Comparison of ENCODE assay signal across 1 cellular context in the genomic region with DNA sequence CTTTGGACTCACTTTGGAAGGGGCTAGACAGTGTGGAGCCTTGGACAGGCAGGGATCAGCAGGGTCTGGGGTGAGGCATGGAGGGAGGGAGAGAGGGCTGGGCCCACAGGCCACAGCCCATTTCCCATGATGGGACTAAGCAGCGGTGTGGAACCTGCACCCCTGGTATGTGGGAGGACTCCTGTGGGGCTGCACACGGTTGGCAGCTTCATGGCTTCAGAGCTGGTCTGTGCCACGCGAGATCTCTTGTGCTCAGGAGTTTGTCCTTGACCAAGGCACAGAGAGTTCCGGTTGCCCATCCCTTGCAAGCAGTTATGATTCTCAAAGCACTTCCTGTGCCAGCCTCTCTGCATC.
TF ChIP-seq lines count a peak whose summit lies in the region.

No MANE protein-coding gene starts in this region.

TF ChIP-seq in GM23338, 12 proteins besides CTCF, POLR2A, EP300 and RAD21:
- TF ChIP-seq, protein P1, sequence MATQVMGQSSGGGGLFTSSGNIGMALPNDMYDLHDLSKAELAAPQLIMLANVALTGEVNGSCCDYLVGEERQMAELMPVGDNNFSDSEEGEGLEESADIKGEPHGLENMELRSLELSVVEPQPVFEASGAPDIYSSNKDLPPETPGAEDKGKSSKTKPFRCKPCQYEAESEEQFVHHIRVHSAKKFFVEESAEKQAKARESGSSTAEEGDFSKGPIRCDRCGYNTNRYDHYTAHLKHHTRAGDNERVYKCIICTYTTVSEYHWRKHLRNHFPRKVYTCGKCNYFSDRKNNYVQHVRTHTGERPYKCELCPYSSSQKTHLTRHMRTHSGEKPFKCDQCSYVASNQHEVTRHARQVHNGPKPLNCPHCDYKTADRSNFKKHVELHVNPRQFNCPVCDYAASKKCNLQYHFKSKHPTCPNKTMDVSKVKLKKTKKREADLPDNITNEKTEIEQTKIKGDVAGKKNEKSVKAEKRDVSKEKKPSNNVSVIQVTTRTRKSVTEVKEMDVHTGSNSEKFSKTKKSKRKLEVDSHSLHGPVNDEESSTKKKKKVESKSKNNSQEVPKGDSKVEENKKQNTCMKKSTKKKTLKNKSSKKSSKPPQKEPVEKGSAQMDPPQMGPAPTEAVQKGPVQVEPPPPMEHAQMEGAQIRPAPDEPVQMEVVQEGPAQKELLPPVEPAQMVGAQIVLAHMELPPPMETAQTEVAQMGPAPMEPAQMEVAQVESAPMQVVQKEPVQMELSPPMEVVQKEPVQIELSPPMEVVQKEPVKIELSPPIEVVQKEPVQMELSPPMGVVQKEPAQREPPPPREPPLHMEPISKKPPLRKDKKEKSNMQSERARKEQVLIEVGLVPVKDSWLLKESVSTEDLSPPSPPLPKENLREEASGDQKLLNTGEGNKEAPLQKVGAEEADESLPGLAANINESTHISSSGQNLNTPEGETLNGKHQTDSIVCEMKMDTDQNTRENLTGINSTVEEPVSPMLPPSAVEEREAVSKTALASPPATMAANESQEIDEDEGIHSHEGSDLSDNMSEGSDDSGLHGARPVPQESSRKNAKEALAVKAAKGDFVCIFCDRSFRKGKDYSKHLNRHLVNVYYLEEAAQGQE (IDR thresholded peaks at IDR 0.05; ENCODE audit: unreplicated experiment) = no peak
- no peak for TF ChIP-seq NANOG (IDR thresholded peaks at IDR 0.05; ENCODE audit: borderline replicate concordance)
- no peak for TF ChIP-seq EZH2phosphoT487 (IDR thresholded peaks at IDR 0.05; ENCODE audit: unreplicated experiment)
- no peak for TF ChIP-seq CREB1 (CRISPR knock-in tag; IDR thresholded peaks at IDR 0.05; ENCODE audit: low read depth)
- TF ChIP-seq JUNB (IDR thresholded peaks at IDR 0.05; ENCODE audit: unreplicated experiment) = no peak
- TF ChIP-seq ZNF462 (CRISPR knock-in tag; IDR thresholded peaks at IDR 0.05) = no peak
- no peak for TF ChIP-seq STAT1 (IDR thresholded peaks at IDR 0.05; ENCODE audit: unreplicated experiment)
- no peak for TF ChIP-seq ZNF331 (CRISPR knock-in tag; IDR thresholded peaks at IDR 0.05; ENCODE audit: low read depth)
- no peak for TF ChIP-seq POLR2AphosphoS5 (IDR thresholded peaks at IDR 0.05; ENCODE audit: low read depth)
- TF ChIP-seq ZNF114 (CRISPR knock-in tag; IDR thresholded peaks at IDR 0.05) = no peak
- no peak for TF ChIP-seq EZH2 (IDR thresholded peaks at IDR 0.05; ENCODE audit: low read depth, unreplicated experiment)
- no peak for TF ChIP-seq ETS1 (IDR thresholded peaks at IDR 0.05)
